12 cellular contexts compared by ENCODE assay signal in genomic region chr3:81249540-81250029, GRCh38.
A peak's percentile ranks its signal among the peaks of the same experiment; 100 is the strongest.
DNase-seq lines count a peak whose midpoint lies in the region; ATAC-seq and TF ChIP-seq lines count a peak whose summit lies in the region.
"Had no signal": no experiment of that assay in that cellular context is flagged by ENCODE, and none has a peak within 500 bp of the region (broad histone marks: within the 10 kb centered on the region; RNA-seq: fewer than 3 reads in every experiment).

No MANE protein-coding gene starts in this region.

- peak overlapping the region; percentile 35 for H3K4me3 Mint-ChIP-seq in Calu3 (ENCODE audit: low read depth, unreplicated experiment)

- no peaks in the 10 kb centered on the region for H3K9me3 ChIP-seq in WERI-Rb-1 (ENCODE audit: severe bottlenecking)
- H3K9me3 ChIP-seq: tibial nerve had no signal

- BruUV-seq in Calu3 (replicated peaks; lab: Mats Ljungman, UMichigan) = no TSS peak

- intact Hi-C loops in Calu3 (cut with micrococcal nuclease; ENCODE audit: unreplicated experiment) = loop anchor here (10.0 kb wide), 1 partner anchor 1725 kb away; no protein-coding TSS in a partner anchor

- peaks cover 5% of the 10 kb centered on the region for H3K36me3 Mint-ChIP-seq in Calu3 (ENCODE audit: insufficient read depth, unreplicated experiment)

- H3K27me3 Mint-ChIP-seq in Calu3 (ENCODE audit: unreplicated experiment) = no peaks in the 10 kb centered on the region

- H3K9me3 Mint-ChIP-seq in Calu3 (ENCODE audit: low read depth, unreplicated experiment) = no peaks in the 10 kb centered on the region

- H3K27ac Mint-ChIP-seq in Calu3 (ENCODE audit: unreplicated experiment) = peak overlapping the region; percentile 70

- H3K4me1 Mint-ChIP-seq in Calu3 (ENCODE audit: low read depth, unreplicated experiment) = peaks cover 33% of the 10 kb centered on the region

- CTCF ChIA-PET in Calu3 (lab: Charles Lee) = no interaction called here

- DNase-seq in Calu3 (peak; percentile 6), dermis blood vessel endothelial cell (peak; percentile 29), WERI-Rb-1 (no peak), occipital lobe (lab: John Stamatoyannopoulos, UW) (no peak), substantia nigra (lab: John Stamatoyannopoulos, UW) (no peak), ureter (ENCODE audit: low spot score) (no peak)
- DNase-seq: activated CD4-positive, alpha-beta T cell treated with anti-CD3 and anti-CD28 coated beads for 48 hours; posterior cingulate gyrus had no signal

- H3K27ac ChIP-seq in WERI-Rb-1 (no peak overlapping the region), substantia nigra (ENCODE audit: low read depth, low read length, poor library complexity, severe bottlenecking) (no peak overlapping the region)
- H3K27ac ChIP-seq: tibial nerve had no signal

- no peak overlapping the region for H3K4me3 ChIP-seq in WERI-Rb-1 (ENCODE audit: low read depth, low read length)
- H3K4me3 ChIP-seq: K562, tibial nerve had no signal

- H3K36me3 ChIP-seq in WERI-Rb-1 = no peaks in the 10 kb centered on the region
- H3K36me3 ChIP-seq: tibial nerve had no signal

- TF ChIP-seq CTCF in Calu3 (IDR thresholded peaks at IDR 0.05; ENCODE audit: unreplicated experiment) (no peak), WERI-Rb-1 (IDR thresholded peaks at IDR 0.05; ENCODE audit: low read depth, low read length) (no peak)

- no peaks in the 10 kb centered on the region for H3K27me3 ChIP-seq in WERI-Rb-1 (ENCODE audit: insufficient read depth, low read depth, severe bottlenecking)
- H3K27me3 ChIP-seq: tibial nerve had no signal

- ATAC-seq in GM21529 (IDR thresholded peaks at IDR 0.05; ENCODE audit: unreplicated experiment) (peak; percentile 71), HG03520 (IDR thresholded peaks at IDR 0.05; ENCODE audit: unreplicated experiment) (peak; percentile 67)
- ATAC-seq: K562 had no signal

Comparison
In these comparisons a context has a peak if more than half of its experiments do, and no peak if none do; other contexts are left out.
1. DNase-seq: peak in Calu3 (single experiment) and dermis blood vessel endothelial cell (single experiment); none in WERI-Rb-1 (single experiment), occipital lobe (single experiment), substantia nigra (0 of 49) and ureter (single experiment).